Comparison of ENCODE assay signal across 28 cellular contexts in the genomic region with DNA sequence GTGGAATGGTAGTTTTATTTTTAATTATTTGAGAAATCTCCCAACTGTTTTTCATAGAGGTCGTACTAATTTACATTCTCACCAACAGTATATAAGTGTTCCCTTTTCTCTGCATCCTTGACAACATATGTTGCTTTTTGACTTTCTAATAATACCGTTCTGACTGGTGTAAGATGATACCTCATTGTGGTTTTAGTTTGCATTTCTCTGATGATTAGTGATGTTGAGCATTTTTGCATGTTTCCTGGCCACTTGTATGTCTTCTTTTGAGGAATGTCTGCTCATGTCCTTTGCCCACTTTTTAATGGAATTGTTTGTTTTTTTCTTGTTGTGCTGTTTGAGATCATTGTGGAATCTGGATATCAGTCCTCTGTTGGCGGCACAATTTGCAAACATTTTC.
DNase-seq lines count a peak whose midpoint lies in the region; ATAC-seq, FAIRE-seq and TF ChIP-seq lines count a peak whose summit lies in the region.
"Had no signal": no experiment of that assay in that cellular context is flagged by ENCODE, and none has a peak within 500 bp of the region (broad histone marks: within the 10 kb centered on the region; RNA-seq: fewer than 3 reads in every experiment).

No MANE protein-coding gene starts in this region.

- no peak overlapping the region for H3K27ac ChIP-seq in astrocyte (ENCODE audit: low read depth, low read length)
- no peak overlapping the region for H3K27ac ChIP-seq in spleen
- H3K27ac ChIP-seq: A549, body of pancreas, esophagus squamous epithelium, pancreas had no signal

- H3K36me3 Mint-ChIP-seq in astrocyte (ENCODE audit: low read depth, unreplicated experiment) (peaks cover 5% of the 10 kb centered on the region), T-helper 17 cell (ENCODE audit: low read depth) (no peaks in the 10 kb centered on the region)
- H3K36me3 Mint-ChIP-seq: CD4-positive, alpha-beta memory T cell; immature natural killer cell had no signal

- CTCF ChIA-PET in BJ (lab: Yijun Ruan, JAX), result no interaction called here

- H3K4me3 Mint-ChIP-seq in astrocyte (ENCODE audit: unreplicated experiment) (no peak overlapping the region), T-helper 17 cell (no peak overlapping the region)
- H3K4me3 Mint-ChIP-seq: activated naive CD8-positive, alpha-beta T cell treated with anti-CD3 and anti-CD28 coated beads, Interleukin-2, amount 50 U/mL, for 24 hours; CD4-positive, alpha-beta memory T cell; immature natural killer cell had no signal

- H3K4me1 Mint-ChIP-seq in astrocyte (ENCODE audit: low read depth, unreplicated experiment) (peaks cover 11% of the 10 kb centered on the region), T-helper 17 cell (no peaks in the 10 kb centered on the region)
- H3K4me1 Mint-ChIP-seq: activated naive CD8-positive, alpha-beta T cell treated with anti-CD3 and anti-CD28 coated beads, Interleukin-2, amount 50 U/mL, for 24 hours; CD4-positive, alpha-beta memory T cell; immature natural killer cell had no signal

- peaks cover 3% of the 10 kb centered on the region for H3K9me3 Mint-ChIP-seq in astrocyte (ENCODE audit: unreplicated experiment)
- H3K9me3 Mint-ChIP-seq: activated naive CD8-positive, alpha-beta T cell treated with anti-CD3 and anti-CD28 coated beads, Interleukin-2, amount 50 U/mL, for 24 hours had no signal

- no peak for TF ChIP-seq POLR2A in spleen (IDR thresholded peaks at IDR 0.05)

- H3K27ac Mint-ChIP-seq in astrocyte (ENCODE audit: unreplicated experiment) (no peak overlapping the region), T-helper 17 cell (no peak overlapping the region)
- H3K27ac Mint-ChIP-seq: activated naive CD8-positive, alpha-beta T cell treated with anti-CD3 and anti-CD28 coated beads, Interleukin-2, amount 50 U/mL, for 24 hours; CD4-positive, alpha-beta memory T cell; immature natural killer cell had no signal

- H3K9me3 ChIP-seq in astrocyte (ENCODE audit: insufficient read depth, low read depth, low read length), result no peaks in the 10 kb centered on the region
- H3K9me3 ChIP-seq in T-helper 17 cell (ENCODE audit: control insufficient read depth, low read length, poor library complexity, severe bottlenecking), result no peaks in the 10 kb centered on the region
- no peaks in the 10 kb centered on the region for H3K9me3 ChIP-seq in spleen
- H3K9me3 ChIP-seq: A549, body of pancreas, esophagus squamous epithelium, pancreas had no signal

- no peaks in the 10 kb centered on the region for H3K4me1 ChIP-seq in astrocyte (ENCODE audit: insufficient read depth, low read length)
- H3K4me1 ChIP-seq in spleen, result peaks cover 0 to 7% (median 3%) of the 10 kb centered on the region in 6 donors
- H3K4me1 ChIP-seq: A549, body of pancreas, esophagus squamous epithelium, pancreas had no signal

- no peaks in the 10 kb centered on the region for H3K79me2 ChIP-seq in astrocyte (ENCODE audit: insufficient read depth, low read length)

- H2AFZ ChIP-seq in astrocyte (ENCODE audit: low read depth, low read length), result no peak overlapping the region

- no peak overlapping the region for H3K4me2 ChIP-seq in astrocyte (ENCODE audit: low read length)
- H3K4me2 ChIP-seq: A549, smooth muscle cell had no signal

- H3K27me3 ChIP-seq in BJ (ENCODE audit: control insufficient read depth, insufficient read depth, low read length) (no peaks in the 10 kb centered on the region), astrocyte (ENCODE audit: insufficient read depth, low read length) (no peaks in the 10 kb centered on the region), spleen (replicated peaks in 1 of 7) (no peaks in the 10 kb centered on the region)
- H3K27me3 ChIP-seq: body of pancreas, esophagus squamous epithelium, pancreas had no signal

- H3K9ac ChIP-seq in astrocyte (ENCODE audit: low read length), result no peak overlapping the region

- no peak for ATAC-seq in T-helper 17 cell
- ATAC-seq: A549; activated naive CD8-positive, alpha-beta T cell treated with anti-CD3 and anti-CD28 coated beads, Interleukin-2, amount 50 U/mL, for 24 hours; body of pancreas; GM12878; left colon; pancreas; stimulated activated naive CD8-positive, alpha-beta T cell treated with anti-CD3 and anti-CD28 coated beads, Interleukin-15, Interleukin-2, amounts not matched to agents 100 U/mL and 50 U/mL, for 24 hours had no signal

- DNase-seq in BJ (ENCODE audit: low read depth) (peak; percentile 11), HT1080 (ENCODE audit: low read depth) (peak; percentile 26), astrocyte (ENCODE audit: low read depth) (peak; percentile 29), iris pigment epithelial cell (ENCODE audit: low read depth) (peak; percentile 38), T-helper 17 cell (no peak), NOMO-1 (lab: John Stamatoyannopoulos, UW; ENCODE audit: unreplicated experiment in 2 of 2) (no peak), medulla oblongata (ENCODE audit: extremely low spot score) (no peak), spleen (no peak)
- DNase-seq: activated CD4-positive, alpha-beta T cell treated with anti-CD3 and anti-CD28 coated beads, Interleukin-2, amount 50 U/mL, for 4 hours; activated CD4-positive, CD25-positive, alpha-beta regulatory T cell; activated naive CD4-positive, alpha-beta T cell; activated naive CD8-positive, alpha-beta T cell treated with anti-CD3 and anti-CD28 coated beads, Interleukin-2, amount 50 U/mL, for 24 hours; body of pancreas; CD4-positive, alpha-beta memory T cell; cerebellar nuclear complex; esophagus squamous epithelium; hypothalamus; immature natural killer cell; Karpas-422; left colon; mammary epithelial cell; NCI-H1436 treated with DMSO at 0.1 percent for 48 hours; pancreas; stimulated activated CD4-positive, alpha-beta T cell treated with anti-CD3 and anti-CD28 coated beads, Interleukin-1b, Interleukin-23, amount 100 ng/mL, for 48 hours; stimulated activated naive CD8-positive, alpha-beta T cell treated with anti-CD3 and anti-CD28 coated beads, Interleukin-15, Interleukin-2, amounts not matched to agents 100 U/mL and 50 U/mL, for 24 hours had no signal

- TF ChIP-seq CTCF in BJ (IDR thresholded peaks at IDR 0.05; ENCODE audit: insufficient read depth, low read depth, low read length) (no peak), astrocyte (IDR thresholded peaks at IDR 0.05; ENCODE audit: insufficient read depth, low read depth, low read length) (no peak), spleen (IDR thresholded peaks at IDR 0.05 in 8 of 11, conservative IDR thresholded peaks at IDR 0.05 in 3 of 11) (no peak)

- POLR2A ChIA-PET in BJ (lab: Charles Lee), result no interaction called here

- intact Hi-C loops in spleen (cut with DNase I; ENCODE audit: low total_unique reads), result no loop called here

- no peaks in the 10 kb centered on the region for H3K27me3 Mint-ChIP-seq in astrocyte (ENCODE audit: low read depth, unreplicated experiment)
- no peaks in the 10 kb centered on the region for H3K27me3 Mint-ChIP-seq in T-helper 17 cell

- no peak for FAIRE-seq in astrocyte (lab: Jason Lieb, UNC)
- FAIRE-seq: A549, GM12878, pancreas had no signal

- H3K4me3 ChIP-seq in BJ (ENCODE audit: low read depth, low read length) (no peak overlapping the region), astrocyte (ENCODE audit: insufficient read depth, low read depth, low read length) (no peak overlapping the region), spleen (no peak overlapping the region)
- H3K4me3 ChIP-seq: A549, body of pancreas, esophagus squamous epithelium, GM12878, pancreas, smooth muscle cell had no signal

- no peaks in the 10 kb centered on the region for H4K20me1 ChIP-seq in astrocyte (ENCODE audit: insufficient read depth, low read length)

- H3K36me3 ChIP-seq in BJ (ENCODE audit: control insufficient read depth, insufficient read depth, low read length), result no peaks in the 10 kb centered on the region
- no peaks in the 10 kb centered on the region for H3K36me3 ChIP-seq in astrocyte (ENCODE audit: insufficient read depth, low read length)
- no peaks in the 10 kb centered on the region for H3K36me3 ChIP-seq in spleen
- H3K36me3 ChIP-seq: esophagus squamous epithelium, pancreas had no signal

- 79 to 95% (median 89%) methylated on average over 3 of the region's 3 CpGs for WGBS in spleen, 5 donors

Comparison
In these comparisons a context has a peak if more than half of its experiments do, and no peak if none do; other contexts are left out.
1. DNase-seq: peak in BJ (single experiment), HT1080 (single experiment), astrocyte (single experiment) and iris pigment epithelial cell (single experiment); none in T-helper 17 cell (0 of 3), NOMO-1 (0 of 2), medulla oblongata (single experiment) and spleen (single experiment).